Comparison of ENCODE assay signal across 10 cellular contexts in the genomic region with DNA sequence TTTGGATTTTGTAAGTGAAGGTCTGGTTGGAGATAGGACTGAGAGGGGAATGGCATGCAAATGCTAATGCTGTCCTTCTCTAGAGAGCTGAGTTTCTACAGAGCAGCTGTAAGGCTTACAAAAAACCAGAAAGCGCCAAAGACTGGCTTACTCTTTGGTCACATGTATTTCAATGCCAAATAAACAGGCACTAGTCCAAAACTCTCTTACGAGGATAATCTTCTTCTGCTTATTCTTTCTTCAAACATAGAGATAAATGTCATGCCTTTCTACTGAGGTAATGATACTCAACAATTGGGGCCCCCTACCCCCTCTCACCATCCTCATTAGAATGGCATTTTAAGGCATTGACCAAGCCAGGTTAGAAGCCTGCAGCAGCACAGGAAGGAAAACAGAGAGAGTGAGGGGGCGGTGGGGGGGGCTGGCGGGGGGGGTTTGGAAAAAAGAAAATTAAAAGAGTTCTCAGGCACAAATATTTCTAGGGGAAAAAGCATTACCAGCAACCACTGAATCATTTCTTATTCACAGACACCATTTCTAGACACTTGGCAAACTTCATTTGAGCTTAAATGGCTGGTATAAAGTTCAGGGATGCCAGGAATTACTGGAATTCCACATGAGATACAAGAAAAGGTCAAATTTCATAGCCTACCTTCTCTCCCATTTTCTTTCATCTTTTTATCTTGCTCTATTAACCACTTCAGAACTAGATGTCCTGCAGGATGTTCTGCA. TPM values are rescaled to one million over a fixed set of nuclear protein-coding genes. Genes with fewer than 3 reads are reported as not detected.
DNase-seq lines count a peak whose midpoint lies in the region; ATAC-seq, FAIRE-seq and TF ChIP-seq lines count a peak whose summit lies in the region.
"Had no signal": no experiment of that assay in that cellular context is flagged by ENCODE, and none has a peak within 500 bp of the region (broad histone marks: within the 10 kb centered on the region; RNA-seq: fewer than 3 reads in every experiment).

No MANE protein-coding gene starts in this region.

- no peak for TF ChIP-seq CTCF in HFFc6 (IDR thresholded peaks at IDR 0.05)
- TF ChIP-seq CTCF in bronchial epithelial cell (IDR thresholded peaks at IDR 0.05; ENCODE audit: insufficient read depth, low read length, severe bottlenecking) = no peak

- peak overlapping the region; percentile 69 for H3K4me3 Mint-ChIP-seq in HFFc6

- H3K36me3 Mint-ChIP-seq in HFFc6 (ENCODE audit: low read depth) = peaks cover 58% of the 10 kb centered on the region

- H3K4me1 Mint-ChIP-seq in HFFc6 (ENCODE audit: low read depth) = peaks cover 42% of the 10 kb centered on the region

- no peaks in the 10 kb centered on the region for H3K27me3 ChIP-seq in bronchial epithelial cell (ENCODE audit: control insufficient read depth, insufficient read depth, low read length)

- no peaks in the 10 kb centered on the region for H3K9me3 Mint-ChIP-seq in HFFc6

- ATAC-seq in HG03432 (IDR thresholded peaks at IDR 0.05; ENCODE audit: unreplicated experiment) (no peak), HG03354 (IDR thresholded peaks at IDR 0.05; ENCODE audit: poor library complexity, severe bottlenecking, unreplicated experiment) (no peak), GM18505 (IDR thresholded peaks at IDR 0.05; ENCODE audit: unreplicated experiment) (no peak)

- DNase-seq in HFFc6 (peak; percentile 93), bronchial epithelial cell (ENCODE audit: low read depth) (peak; percentile 23), iris pigment epithelial cell (ENCODE audit: low read depth) (peak; percentile 97), smooth muscle cell of the brain vasculature (ENCODE audit: low read depth, low spot score) (peak; percentile 13)
- no peak for DNase-seq in activated CD4-positive, CD25-positive, alpha-beta regulatory T cell (lab: John Stamatoyannopoulos, UW)
- DNase-seq: hypothalamus, NCI-H748 treated with DMSO at 0.1 percent for 48 hours had no signal

- TF ChIP-seq POLR2A in GM18505 (IDR thresholded peaks at IDR 0.05; ENCODE audit: borderline replicate concordance, extremely low read depth, insufficient read depth, insufficient read length) = no peak

- no peak for FAIRE-seq in bronchial epithelial cell (lab: Jason Lieb, UNC)

- no peaks in the 10 kb centered on the region for H3K27me3 Mint-ChIP-seq in HFFc6 (ENCODE audit: insufficient read depth)

- H3K36me3 ChIP-seq in bronchial epithelial cell (ENCODE audit: control insufficient read depth, insufficient read depth, low read length) = peaks cover 14% of the 10 kb centered on the region

- H3K4me3 ChIP-seq in bronchial epithelial cell (ENCODE audit: low read depth, low read length) = no peak overlapping the region

- H3K27ac Mint-ChIP-seq in HFFc6 = peak overlapping the region; percentile 89

RNA-seq across cellular contexts. Expression of a gene that starts 34.0 kb away (rescaled TPM):
- 10 to 100 TPM; 45.6 to 56.7 (median 51.4) TPM for total RNA-seq in HFFc6 (2021; fragmentation: NEBNext Ultra II Directional; extraction: Animal tissue kit (Norgen Biotek cat#: 25700))
- 41.6 and 62.4 TPM in 2 replicates for total RNA-seq in bronchial epithelial cell

Comparison
In these comparisons a context has a peak if more than half of its experiments do, and no peak if none do; other contexts are left out.
1. DNase-seq: peak in HFFc6 (single experiment), bronchial epithelial cell (single experiment), iris pigment epithelial cell (single experiment) and smooth muscle cell of the brain vasculature (single experiment); none in activated CD4-positive, CD25-positive, alpha-beta regulatory T cell (0 of 4).